In the genomic region with DNA sequence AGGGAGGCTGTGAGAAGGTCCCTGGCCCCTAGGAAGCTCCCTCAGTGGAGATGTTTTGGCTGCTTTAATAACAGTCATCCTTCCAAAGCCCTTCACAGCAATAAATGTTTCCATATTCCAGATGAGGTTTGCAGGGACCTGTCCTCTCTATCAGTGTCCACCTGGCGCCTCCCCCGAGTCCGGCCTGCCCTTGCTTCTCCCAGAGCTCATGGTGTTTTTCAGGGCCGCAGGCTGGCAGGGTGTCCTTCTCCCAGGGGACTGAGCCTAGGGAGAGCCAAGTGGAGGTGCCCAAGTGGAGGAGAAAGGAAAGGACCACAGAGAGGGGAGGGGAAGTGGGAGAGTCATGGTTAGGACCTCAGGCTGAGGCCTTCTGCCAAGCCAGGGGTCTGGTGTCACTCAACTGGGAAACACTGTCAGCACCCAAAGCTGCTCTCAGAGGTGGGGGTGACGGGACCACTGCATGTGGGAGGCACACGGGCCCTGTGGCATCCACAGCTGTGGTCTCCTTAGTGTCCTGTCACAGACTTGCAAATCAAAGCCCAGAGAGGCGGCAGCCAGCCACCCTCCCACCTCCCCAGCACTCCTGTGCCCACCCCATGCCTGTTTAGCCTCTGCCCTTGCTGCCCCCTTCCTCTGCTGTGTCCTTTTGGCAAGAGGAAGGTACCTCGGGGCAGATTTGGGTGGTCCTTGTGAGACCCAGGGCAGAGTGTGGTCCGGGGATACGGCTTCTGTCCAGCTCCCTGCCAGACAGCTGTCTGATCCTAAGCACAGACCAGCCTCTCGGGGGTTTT, we compare ENCODE assay signal across 19 cellular contexts. TPM values are rescaled to one million over a fixed set of nuclear protein-coding genes. Genes with fewer than 3 reads are reported as not detected.
DNase-seq lines count a peak whose midpoint lies in the region; TF ChIP-seq lines count a peak whose summit lies in the region.
"Had no signal": no experiment of that assay in that cellular context is flagged by ENCODE, and none has a peak within 500 bp of the region (broad histone marks: within the 10 kb centered on the region; RNA-seq: fewer than 3 reads in every experiment).

No MANE protein-coding gene starts in this region.

- H3K9ac ChIP-seq in BLaER1: 0 out of 2 replicates have a peak overlapping the region, but pooled peaks have one; percentile 24

- no peak overlapping the region for H3K4me3 ChIP-seq in BLaER1

- peaks cover 81% of the 10 kb centered on the region for H4K20me1 ChIP-seq in BLaER1

- peaks cover 25% of the 10 kb centered on the region for H3K36me3 Mint-ChIP-seq in chondrocyte (ENCODE audit: low read depth)

- no peaks in the 10 kb centered on the region for H3K9me3 ChIP-seq in BLaER1

- H3K4me1 Mint-ChIP-seq in chondrocyte (ENCODE audit: low read depth): peaks cover 39% of the 10 kb centered on the region

- DNase-seq in chondrocyte (ENCODE audit: low spot score) (peak; percentile 68), islet precursor cell (peak; percentile 55), posterior vena cava (ENCODE audit: low spot score) (peak; percentile 42), NCI-H69 (lab: John Stamatoyannopoulos, UW) (no peak), SK-N-DZ (ENCODE audit: low spot score) (no peak), cerebellar nuclear complex (lab: John Stamatoyannopoulos, UW) (no peak), GOT3 (lab: John Stamatoyannopoulos, UW) (no peak)
- DNase-seq: ACHN; activated CD4-positive, alpha-beta T cell treated with anti-CD3 and anti-CD28 coated beads for 1 hour; EL; erythroblast; foreskin keratinocyte; mesendoderm; NCI-H1092; NCI-H2029; NK-92 treated with Interleukin-12 subunit alpha and Interleukin-12 subunit beta, amount 100 ng/mL, for 24 hours; retina had no signal

- H3K4me2 ChIP-seq in BLaER1: no peak overlapping the region

- H3K4me1 ChIP-seq in BLaER1: peaks cover 49% of the 10 kb centered on the region
- H3K4me1 ChIP-seq: foreskin keratinocyte had no signal

- H3K27ac ChIP-seq in BLaER1: peak overlapping the region; percentile 41
- H3K27ac ChIP-seq: C4-2B, foreskin keratinocyte had no signal

- peaks cover 97% of the 10 kb centered on the region for H3K36me3 ChIP-seq in BLaER1

- peaks cover 4% of the 10 kb centered on the region for H3K9me3 Mint-ChIP-seq in chondrocyte (ENCODE audit: low read depth)

- H3K4me3 Mint-ChIP-seq in chondrocyte (ENCODE audit: unreplicated experiment): no peak overlapping the region

- no peak for TF ChIP-seq CTCF in chondrocyte (IDR thresholded peaks at IDR 0.05)

- intact Hi-C loops in posterior vena cava (cut with DNase I): no loop called here

- no peaks in the 10 kb centered on the region for H3K27me3 Mint-ChIP-seq in chondrocyte (ENCODE audit: low read depth)

- H3K27ac Mint-ChIP-seq in chondrocyte (ENCODE audit: unreplicated experiment): no peak overlapping the region

- H3K27me3 ChIP-seq in BLaER1: no peaks in the 10 kb centered on the region
- H3K27me3 ChIP-seq: foreskin keratinocyte had no signal

RNA-seq across cellular contexts. Expression of a gene that starts 6.4 kb away (rescaled TPM):
- total RNA-seq in chondrocyte (1.3 to 4.6 TPM (median 2.0 TPM) in 3 replicates), posterior vena cava (under 1 TPM; 0.83 to 0.95 TPM)
- not detected in 2 replicates for polyA plus RNA-seq in SK-N-DZ (2014; cell fraction: cytosol; rRNA removed)
- polyA plus RNA-seq in SK-N-DZ (2014; cell fraction: nucleus; rRNA removed): not detected in 2 replicates

RNA-seq across cellular contexts. Expression of a gene that starts 25.3 kb away (rescaled TPM):
- total RNA-seq in chondrocyte (14.5 to 14.9 TPM (median 14.8 TPM) in 3 replicates), posterior vena cava (1 to 10 TPM; 4.9 to 7.4 TPM)
- 16.8 and 28.5 TPM in 2 replicates for polyA plus RNA-seq in SK-N-DZ (2014; cell fraction: cytosol; rRNA removed)
- 43.3 and 56.5 TPM in 2 replicates for polyA plus RNA-seq in SK-N-DZ (2014; cell fraction: nucleus; rRNA removed)

RNA-seq across cellular contexts. Expression of a gene that starts 45.7 kb away (rescaled TPM):
- 102 to 133 TPM (median 114 TPM) in 3 replicates for total RNA-seq in chondrocyte
- 10 to 100 TPM; 42.6 to 45.8 TPM for total RNA-seq in posterior vena cava
- 161 and 174 TPM in 2 replicates for polyA plus RNA-seq in SK-N-DZ (2014; cell fraction: cytosol; rRNA removed)
- polyA plus RNA-seq in SK-N-DZ (2014; cell fraction: nucleus; rRNA removed): 101 and 114 TPM in 2 replicates

RNA-seq across cellular contexts. Expression of a gene that starts 59.8 kb away (rescaled TPM):
- total RNA-seq in chondrocyte: 68.4 to 172 TPM (median 169 TPM) in 3 replicates
- 1 to 10 TPM; 2.8 to 5.8 TPM for total RNA-seq in posterior vena cava
- 10.3 and 16.4 TPM in 2 replicates for polyA plus RNA-seq in SK-N-DZ (2014; cell fraction: cytosol; rRNA removed)
- polyA plus RNA-seq in SK-N-DZ (2014; cell fraction: nucleus; rRNA removed): 9.8 and 16.6 TPM in 2 replicates

Comparison
In these comparisons a context has a peak if more than half of its experiments do, and no peak if none do; other contexts are left out.
1. DNase-seq: peak in chondrocyte (single experiment), islet precursor cell (single experiment) and posterior vena cava (single experiment); none in NCI-H69 (single experiment), SK-N-DZ (single experiment), cerebellar nuclear complex (0 of 2) and GOT3 (single experiment).